ENCODE assay signal across 8 cellular contexts in the genomic region with DNA sequence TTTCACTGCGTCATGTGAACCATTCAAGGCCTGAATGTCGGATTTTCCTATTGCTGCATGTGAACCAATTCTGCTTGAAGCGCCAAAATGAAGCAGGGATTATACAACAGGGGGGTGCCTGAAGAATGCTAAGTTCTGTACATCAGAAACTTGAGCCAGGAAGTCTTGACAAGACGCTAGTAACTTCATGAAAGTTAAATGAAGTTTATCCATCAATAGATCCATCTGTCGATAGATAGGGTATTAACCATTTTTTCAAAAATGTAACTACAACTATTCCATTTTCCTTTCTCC. TPM values are rescaled to one million over a fixed set of nuclear protein-coding genes. Genes with fewer than 3 reads are reported as not detected.
DNase-seq lines count a peak whose midpoint lies in the region; ATAC-seq and TF ChIP-seq lines count a peak whose summit lies in the region.

No MANE protein-coding gene starts in this region.

- peaks cover 28% of the 10 kb centered on the region for H3K36me3 Mint-ChIP-seq in MCF 10A (ENCODE audit: insufficient read depth, unreplicated experiment)

- H3K36me3 ChIP-seq in cardiac muscle cell: peaks cover 5% of the 10 kb centered on the region
- H3K36me3 ChIP-seq in lung (ENCODE audit: control insufficient read depth in 2 of 2, insufficient read depth in 2 of 2, low read length in 2 of 2): peaks cover 0 to 2% of the 10 kb centered on the region in 2 donors
- no peaks in the 10 kb centered on the region for H3K36me3 ChIP-seq in uterus

- H3K27me3 Mint-ChIP-seq in MCF 10A (ENCODE audit: insufficient read depth, unreplicated experiment): no peaks in the 10 kb centered on the region

- POLR2A ChIA-PET in MCF 10A (lab: Yijun Ruan, JAX): interaction anchor here (1.1 to 3.4 kb wide), 4 partner anchors 10 to 329 kb away, joined by 3 to 21 read pairs (median 16); partner anchors contain the start of genes NPY1R and TMA16

- H3K9me3 Mint-ChIP-seq in MCF 10A (ENCODE audit: unreplicated experiment): no peaks in the 10 kb centered on the region

- peaks cover 15% of the 10 kb centered on the region for H3K4me1 Mint-ChIP-seq in MCF 10A (ENCODE audit: insufficient read depth, unreplicated experiment)

- H3K4me3 ChIP-seq in cardiac muscle cell (peak overlapping the region; percentile 85), lung (peak overlapping the region; percentile 95), uterus (peak overlapping the region; percentile 78 to 88)

- H3K9me3 ChIP-seq in cardiac muscle cell (ENCODE audit: low read depth) (no peaks in the 10 kb centered on the region), lung (ENCODE audit: control insufficient read depth in 2 of 2, insufficient read depth in 1 of 2, low read length in 1 of 2) (no peaks in the 10 kb centered on the region), uterus (no peaks in the 10 kb centered on the region)

- DNase-seq in cardiac muscle cell (ENCODE audit: low read depth in 1 of 2, low spot score in 1 of 2): peak in 1 of 2 donors; percentile 46
- no peak for DNase-seq in left cardiac atrium
- no peak for DNase-seq in MCF 10A (ENCODE audit: unreplicated experiment)
- no peak for DNase-seq in lung (ENCODE audit: low spot score)
- DNase-seq in uterus: no peak
- no peak for DNase-seq in COLO668 (lab: John Stamatoyannopoulos, UW; ENCODE audit: unreplicated experiment)
- DNase-seq in NCI-H2196 treated with DMSO at 0.1 percent for 48 hours (lab: John Stamatoyannopoulos, UW; ENCODE audit: unreplicated experiment): no peak

- no peak for TF ChIP-seq POLR2A in uterus (IDR thresholded peaks at IDR 0.05)

- ATAC-seq in left cardiac atrium (no peak), lung (ENCODE audit: insufficient read depth, low FRiP score) (no peak), GM18867 (IDR thresholded peaks at IDR 0.05; ENCODE audit: unreplicated experiment) (no peak)

- CTCF ChIA-PET in MCF 10A (lab: Yijun Ruan, JAX): no interaction called here

- TF ChIP-seq CTCF in cardiac muscle cell (IDR thresholded peaks at IDR 0.05; ENCODE audit: low read depth, low read length) (no peak), MCF 10A (IDR thresholded peaks at IDR 0.05; ENCODE audit: unreplicated experiment) (no peak), lung (IDR thresholded peaks at IDR 0.05; ENCODE audit: control extremely low read depth, extremely low read depth) (no peak), uterus (IDR thresholded peaks at IDR 0.05) (no peak)

- WGBS in lung, 2 donors: 70 to 76% methylated on average over 5 of the region's 5 CpGs

- H3K4me3 Mint-ChIP-seq in MCF 10A (ENCODE audit: unreplicated experiment): peak overlapping the region; percentile 77

- intact Hi-C loops in left cardiac atrium (cut with DNase I): no loop called here
- intact Hi-C loops in MCF 10A (cut with micrococcal nuclease): loop anchor here (10.0 kb wide), 3 partner anchors 328 to 672 kb away; partner anchors contain the start of gene TMA16
- intact Hi-C loops in uterus (cut with DNase I; ENCODE audit: low total_unique reads): no loop called here

- peaks cover 29% of the 10 kb centered on the region for H3K4me1 ChIP-seq in cardiac muscle cell (ENCODE audit: low read depth)
- peaks cover 2 to 12% of the 10 kb centered on the region in 2 donors for H3K4me1 ChIP-seq in lung (ENCODE audit: control insufficient read depth in 2 of 2, insufficient read depth in 2 of 2, low read length in 2 of 2)
- H3K4me1 ChIP-seq in uterus: no peaks in the 10 kb centered on the region

- H3K27me3 ChIP-seq in cardiac muscle cell (no peaks in the 10 kb centered on the region), lung (ENCODE audit: control insufficient read depth, insufficient read depth) (no peaks in the 10 kb centered on the region), uterus (no peaks in the 10 kb centered on the region)

- H3K27ac ChIP-seq in cardiac muscle cell (peak overlapping the region; percentile 96), lung (ENCODE audit: low read depth in 1 of 2, low read length in 1 of 2) (peak overlapping the region; percentile 10 to 98), uterus (peak overlapping the region; percentile 75 to 79)

- BruUV-seq in MCF 10A (replicated peaks; lab: Mats Ljungman, UMichigan): TSS peak; percentile 88

- H3K27ac Mint-ChIP-seq in MCF 10A (ENCODE audit: low read depth, unreplicated experiment): peak overlapping the region; percentile 99

RNA-seq across cellular contexts. Expression of gene NAF1, which starts 0.6 kb away (rescaled TPM):
- total RNA-seq in cardiac muscle cell (20.5 and 31.6 TPM in 2 replicates), left cardiac atrium (10 to 100 TPM in 1 of 2 donors, 1 to 10 TPM in 1; 9.9 to 14.5 TPM), MCF 10A (2022) (27.5 and 36.5 TPM in 2 replicates), lung (10 to 100 TPM; 21.5 to 37.1 TPM), uterus (10 to 100 TPM; 14.9 to 34.8 (median 25.3) TPM)
- polyA plus RNA-seq in cardiac muscle cell (9.1 TPM in 2 replicates), lung (1 to 10 TPM; 3.9 to 8.7 TPM)
